In genomic region chr4:163489929-163490328, GRCh38 we compare ENCODE assay signal across 26 cellular contexts. TPM values are rescaled to one million over a fixed set of nuclear protein-coding genes. Genes with fewer than 3 reads are reported as not detected.
A peak's percentile ranks its signal among the peaks of the same experiment; 100 is the strongest.
DNase-seq lines count a peak whose midpoint lies in the region; ATAC-seq, FAIRE-seq and TF ChIP-seq lines count a peak whose summit lies in the region.
"Had no signal": no experiment of that assay in that cellular context is flagged by ENCODE, and none has a peak within 500 bp of the region (broad histone marks: within the 10 kb centered on the region; RNA-seq: fewer than 3 reads in every experiment).

No MANE protein-coding gene starts in this region.

- H4K20me1 ChIP-seq in K562 (replicated peaks; ENCODE audit: control insufficient read depth, insufficient read depth, low read length) (no peaks in the 10 kb centered on the region), endothelial cell of umbilical vein (replicated peaks; ENCODE audit: control insufficient read depth, extremely low read depth, insufficient read depth, low read length) (no peaks in the 10 kb centered on the region), smooth muscle cell (ENCODE audit: low read depth) (no peaks in the 10 kb centered on the region)
- H4K20me1 ChIP-seq: BLaER1 had no signal

- BruUV-seq in K562 (replicated peaks; lab: Mats Ljungman, UMichigan): no TSS peak
- no TSS peak for BruUV-seq in endothelial cell of umbilical vein (replicated peaks; lab: Mats Ljungman, UMichigan)

- peaks cover 11% of the 10 kb centered on the region for H3K79me2 ChIP-seq in K562 (ENCODE audit: control insufficient read depth, insufficient read depth, low read length)
- H3K79me2 ChIP-seq in endothelial cell of umbilical vein (ENCODE audit: control insufficient read depth, insufficient read depth, low read length): peaks cover 4% of the 10 kb centered on the region
- H3K79me2 ChIP-seq in smooth muscle cell (ENCODE audit: low read depth): peaks cover 4% of the 10 kb centered on the region

- no peaks in the 10 kb centered on the region for H3K9me1 ChIP-seq in K562 (ENCODE audit: control insufficient read depth, insufficient read depth, low read length)
- no peaks in the 10 kb centered on the region for H3K9me1 ChIP-seq in endothelial cell of umbilical vein (replicated peaks; ENCODE audit: control insufficient read depth, extremely low read depth, insufficient read depth, low read length)

- TF ChIP-seq RAD21 in K562 (CRISPR knock-in tag; conservative IDR thresholded peaks at IDR 0.05 in 1 of 2, IDR thresholded peaks at IDR 0.05 in 1 of 2): no peak

- H3K9me3 ChIP-seq in K562 (replicated peaks; ENCODE audit: control insufficient read depth, insufficient read depth, low read depth, low read length) (no peaks in the 10 kb centered on the region; the same call in 1 of the 2 replicates), endothelial cell of umbilical vein (replicated peaks; ENCODE audit: control insufficient read depth, insufficient read depth, low read length) (no peaks in the 10 kb centered on the region), smooth muscle cell (replicated peaks; ENCODE audit: low read depth) (no peaks in the 10 kb centered on the region)
- H3K9me3 ChIP-seq: A549, BE2C, BLaER1, Caco-2 had no signal

- H3K9ac ChIP-seq in K562 (ENCODE audit: insufficient read depth in 1 of 2, low read depth in 2 of 2, low read length in 2 of 2) (no peak overlapping the region), endothelial cell of umbilical vein (replicated peaks; ENCODE audit: extremely low read depth, insufficient read depth, low read length) (no peak overlapping the region), smooth muscle cell (ENCODE audit: low read depth) (no peak overlapping the region)
- H3K9ac ChIP-seq: BLaER1 had no signal

- dilution Hi-C loops in endothelial cell of umbilical vein (cut with MboI; ENCODE audit: extremely low pct_ligation_motif_present, low sequenced_read_pairs): no loop called here

- no peak for TF ChIP-seq EP300 in K562 (IDR thresholded peaks at IDR 0.05; ENCODE audit: low read length)

- H2AFZ ChIP-seq in K562 (ENCODE audit: low read depth, low read length) (peak overlapping the region; percentile 39), endothelial cell of umbilical vein (ENCODE audit: low read depth, low read length) (no peak overlapping the region), smooth muscle cell (ENCODE audit: low read depth) (peak overlapping the region; percentile 33)

- TF ChIP-seq POLR2A in K562 (conservative IDR thresholded peaks at IDR 0.05) (no peak), endothelial cell of umbilical vein (IDR thresholded peaks at IDR 0.05; ENCODE audit: low read depth, low read length) (no peak)

- POLR2A ChIA-PET in K562 (lab: Yijun Ruan, JAX) (no interaction called here), endothelial cell of umbilical vein (lab: Charles Lee) (no interaction called here)

- H3K27me3 ChIP-seq in K562 (ENCODE audit: control insufficient read depth in 2 of 2, insufficient read depth in 2 of 2, low read length in 2 of 2) (no peaks in the 10 kb centered on the region), endothelial cell of umbilical vein (ENCODE audit: control insufficient read depth in 2 of 2, insufficient read depth in 2 of 2, low read length in 2 of 2) (peaks cover 0 to 2% of the 10 kb centered on the region in 2 experiments), smooth muscle cell (ENCODE audit: low read depth) (no peaks in the 10 kb centered on the region)
- H3K27me3 ChIP-seq: BLaER1 had no signal

- TF ChIP-seq CTCF in K562 (IDR thresholded peaks at IDR 0.05 in 2 of 3, conservative IDR thresholded peaks at IDR 0.05 in 1 of 3; ENCODE audit: insufficient read depth in 2 of 3, low read depth in 1 of 3, low read length in 3 of 3) (no peak), endothelial cell of umbilical vein (IDR thresholded peaks at IDR 0.05; ENCODE audit: extremely low read depth in 1 of 2, insufficient read depth in 1 of 2, low read depth in 1 of 2, low read length in 2 of 2) (no peak), smooth muscle cell (IDR thresholded peaks at IDR 0.05; ENCODE audit: borderline replicate concordance, insufficient read depth, poor library complexity, severe bottlenecking) (no peak)

- H3K4me3 ChIP-seq in K562: no peak overlapping the region
- H3K4me3 ChIP-seq in endothelial cell of umbilical vein (replicated peaks in 1 of 3; ENCODE audit: insufficient read depth in 1 of 3, low read depth in 1 of 3, low read length in 3 of 3): no peak overlapping the region
- H3K4me3 ChIP-seq in smooth muscle cell: no peak overlapping the region
- H3K4me3 ChIP-seq: A549, BLaER1, GM12878 had no signal

- no peaks in the 10 kb centered on the region for H3K36me3 ChIP-seq in K562 (ENCODE audit: control insufficient read depth, insufficient read depth, low read length)
- no peaks in the 10 kb centered on the region for H3K36me3 ChIP-seq in endothelial cell of umbilical vein (ENCODE audit: control insufficient read depth in 2 of 2, extremely low read depth in 1 of 2, insufficient read depth in 2 of 2, low read length in 2 of 2)
- no peaks in the 10 kb centered on the region for H3K36me3 ChIP-seq in smooth muscle cell (ENCODE audit: low read depth)
- H3K36me3 ChIP-seq: BE2C, BLaER1 had no signal

- WGBS in K562 (ENCODE audit: insufficient coverage, low coverage, missing lambda C conversion rate): 19% methylated on average over 1 of the region's 1 CpG
- WGBS in smooth muscle cell (ENCODE audit: low lambda C conversion rate): 80% methylated on average over 1 of the region's 1 CpG

- in situ Hi-C loops in K562 (cut with MboI): no loop called here
- in situ Hi-C loops in ACHN (cut with HindIII; ENCODE audit: low pct_ligation_motif_present, low pct_unique_long_range_greater_than_20kb, low sequenced_read_pairs): no loop called here

- intact Hi-C loops in K562 (cut with micrococcal nuclease) (loop anchor here (10.0 kb wide), 2 partner anchors 295 to 325 kb away; partner anchors contain the start of gene NAF1), endothelial cell of umbilical vein (cut with micrococcal nuclease) (loop anchor here (10.0 kb wide), 2 partner anchors 375 to 995 kb away; no protein-coding TSS in a partner anchor)

- H3K4me2 ChIP-seq in K562 (ENCODE audit: insufficient read depth, low read length) (no peak overlapping the region), endothelial cell of umbilical vein (ENCODE audit: insufficient read depth, low read length) (no peak overlapping the region), smooth muscle cell (no peak overlapping the region)
- H3K4me2 ChIP-seq: A549, BLaER1 had no signal

- CTCF ChIA-PET in K562 (lab: Yijun Ruan, JAX; ENCODE audit: low intra/inter-chr PET ratio): no interaction called here
- CTCF ChIA-PET in endothelial cell of umbilical vein (lab: Charles Lee): no interaction called here

- ATAC-seq in K562 (no peak), HG03439 (IDR thresholded peaks at IDR 0.05; ENCODE audit: unreplicated experiment) (no peak)
- ATAC-seq: A549, GM12878 had no signal

- H3K4me1 ChIP-seq in K562 (replicated peaks in 1 of 2; ENCODE audit: control insufficient read depth in 2 of 2, insufficient read depth in 2 of 2, low read length in 2 of 2) (peaks cover 0 to 10% of the 10 kb centered on the region in 2 experiments; a peak in 2 of 5 replicates), endothelial cell of umbilical vein (ENCODE audit: control insufficient read depth, extremely low read depth, insufficient read depth, low read length) (peaks cover 2% of the 10 kb centered on the region), smooth muscle cell (ENCODE audit: low read depth) (no peaks in the 10 kb centered on the region)
- H3K4me1 ChIP-seq: A549, BE2C, Caco-2 had no signal

- DNase-seq in K562 (ENCODE audit: extremely low read depth in 1 of 4, low spot score in 3 of 4) (no peak), endothelial cell of umbilical vein (ENCODE audit: low read depth, low spot score) (no peak), smooth muscle cell (lab: John Stamatoyannopoulos, UW; ENCODE audit: unreplicated experiment) (no peak), ACHN (no peak)
- DNase-seq: BE2C; C1 segment of cervical spinal cord; Caco-2; Calu3; CD4-positive, alpha-beta memory T cell; CD4-positive, CD25-positive, alpha-beta regulatory T cell; CD8-positive, alpha-beta memory T cell; DND-41; EL; GDM1 had no signal

- FAIRE-seq in K562 (lab: Jason Lieb, UNC) (no peak), endothelial cell of umbilical vein (lab: Jason Lieb, UNC) (peak; percentile 62)
- FAIRE-seq: A549, D721Med, GM12878, GM12892, GM18507 had no signal

- no peak overlapping the region for H3K27ac ChIP-seq in K562 (ENCODE audit: extremely low read depth, low read depth, low read length)
- H3K27ac ChIP-seq in endothelial cell of umbilical vein (ENCODE audit: insufficient read depth, low read depth, low read length): no peak overlapping the region
- no peak overlapping the region for H3K27ac ChIP-seq in smooth muscle cell (ENCODE audit: low read depth)
- H3K27ac ChIP-seq: 22Rv1, A549, BLaER1 had no signal

- no peaks in the 10 kb centered on the region for H3F3A ChIP-seq in smooth muscle cell (ENCODE audit: low read depth)

RNA-seq across cellular contexts. Expression of gene TMA16, which starts 4.6 kb away (rescaled TPM):
- 39.6 and 129 TPM in 2 replicates for total RNA-seq in K562 (2011; cell fraction: chromatin; rRNA removed; ENCODE audit: low replicate concordance)
- 14.8 and 26.8 TPM in 2 replicates for total RNA-seq in K562 (2011; cell fraction: nucleolus; rRNA removed)
- total RNA-seq in K562 (2011; cell fraction: nucleoplasm; rRNA removed): 70.2 and 142 TPM in 2 replicates
- total RNA-seq in K562 (2014; rRNA removed) (54.5 and 70.0 TPM in 2 replicates), K562 (2014; rRNA removed; fragmentation: Illumina TruSeq; extraction: Trizol) (58.4 and 72.4 TPM in 2 replicates), K562 (2015; rRNA removed; fragmentation: Illumina TruSeq; extraction: Trizol) (59.1 and 66.6 TPM in 2 replicates), K562 (2021) (47.7 and 49.5 TPM in 2 replicates), endothelial cell of umbilical vein (41.1 and 42.7 TPM in 2 replicates), smooth muscle cell (26.9 and 30.9 TPM in 2 replicates)
- polyA plus RNA-seq in K562 (2011; rRNA removed) (23.2 and 27.7 TPM in 2 replicates), K562 (2014; fragmentation: Illumina TruSeq; extraction: Trizol) (73.5 and 74.2 TPM in 2 replicates), K562 (2014; fragmentation: Nextera tagmentation; extraction: Ambion mirVana) (10 to 100 TPM; 51.4 to 67.2 TPM), K562 (2014; rRNA removed) (47.0 and 74.8 TPM in 2 replicates), endothelial cell of umbilical vein (2.9 and 4.2 TPM in 2 replicates), smooth muscle cell (16.5 and 20.6 TPM in 2 replicates)
- 1.7 and 7.0 TPM in 2 replicates for polyA plus RNA-seq in K562 (2011; cell fraction: cytosol; rRNA removed)
- 27.4 and 36.3 TPM in 2 replicates for polyA plus RNA-seq in K562 (2011; cell fraction: nucleus; rRNA removed)
- 30.3 and 57.5 TPM in 2 replicates for polyA plus RNA-seq in K562 (2012)
- polyA minus RNA-seq in K562 (2011; rRNA and poly(A)+ RNA removed): 44.6 and 50.7 TPM in 2 replicates
- 17.9 and 21.2 TPM in 2 replicates for polyA minus RNA-seq in K562 (2011; cell fraction: cytosol; rRNA and poly(A)+ RNA removed)
- polyA minus RNA-seq in K562 (2011; cell fraction: nucleus; rRNA and poly(A)+ RNA removed): 68.8 and 111 TPM in 2 replicates
- 12.6 and 19.6 TPM in 2 replicates for polyA plus RNA-seq in endothelial cell of umbilical vein (2011; cell fraction: cytosol; rRNA removed)
- polyA plus RNA-seq in endothelial cell of umbilical vein (2011; cell fraction: nucleus; rRNA removed): 11.2 and 20.0 TPM in 2 replicates
- polyA plus RNA-seq in endothelial cell of umbilical vein (2012): 26.5 and 49.4 TPM in 2 replicates
- polyA minus RNA-seq in endothelial cell of umbilical vein: 10.4 and 14.6 TPM in 2 replicates
- 6.9 TPM for polyA minus RNA-seq in endothelial cell of umbilical vein (2011; cell fraction: cytosol; rRNA and poly(A)+ RNA removed)
- polyA minus RNA-seq in endothelial cell of umbilical vein (2011; cell fraction: nucleus; rRNA and poly(A)+ RNA removed): 42.5 and 65.0 TPM in 2 replicates

RNA-seq across cellular contexts. Expression of gene TKTL2, which starts 16.4 kb away (rescaled TPM):
- total RNA-seq in K562 (2011; cell fraction: chromatin; rRNA removed; ENCODE audit: low replicate concordance): not detected in 2 replicates
- total RNA-seq in K562 (2011; cell fraction: nucleolus; rRNA removed): not detected in 2 replicates
- total RNA-seq in K562 (2011; cell fraction: nucleoplasm; rRNA removed): not detected in 2 replicates
- total RNA-seq in K562 (2014; rRNA removed): 0.09 and 0.12 TPM in 2 replicates
- 0.07 and 0.10 TPM in 2 replicates for total RNA-seq in K562 (2014; rRNA removed; fragmentation: Illumina TruSeq; extraction: Trizol)
- total RNA-seq in K562 (2015; rRNA removed; fragmentation: Illumina TruSeq; extraction: Trizol): 0.04 TPM in 1 of 2 replicates, not detected in the other
- 0.07 and 0.09 TPM in 2 replicates for total RNA-seq in K562 (2021)
- 0.03 TPM in 1 of 2 replicates, not detected in the other for polyA plus RNA-seq in K562 (2011; rRNA removed)
- not detected in 2 replicates for polyA plus RNA-seq in K562 (2011; cell fraction: cytosol; rRNA removed)
- polyA plus RNA-seq in K562 (2011; cell fraction: nucleus; rRNA removed): 0.04 TPM in 1 of 2 replicates, not detected in the other
- 0.04 and 0.15 TPM in 2 replicates for polyA plus RNA-seq in K562 (2012)
- polyA plus RNA-seq in K562 (2014; fragmentation: Illumina TruSeq; extraction: Trizol): 0.04 TPM in 1 of 2 replicates, not detected in the other
- under 1 TPM; 0.10 to 0.31 TPM for polyA plus RNA-seq in K562 (2014; fragmentation: Nextera tagmentation; extraction: Ambion mirVana)
- polyA plus RNA-seq in K562 (2014; rRNA removed): 0.23 TPM in 1 of 2 replicates, not detected in the other
- polyA minus RNA-seq in K562 (2011; rRNA and poly(A)+ RNA removed): not detected in 2 replicates
- polyA minus RNA-seq in K562 (2011; cell fraction: cytosol; rRNA and poly(A)+ RNA removed): not detected in 2 replicates
- not detected in 2 replicates for polyA minus RNA-seq in K562 (2011; cell fraction: nucleus; rRNA and poly(A)+ RNA removed)
- not detected in 2 replicates for total RNA-seq in endothelial cell of umbilical vein
- polyA plus RNA-seq in endothelial cell of umbilical vein: not detected in 2 replicates
- polyA plus RNA-seq in endothelial cell of umbilical vein (2011; cell fraction: cytosol; rRNA removed): 0.01 TPM in 1 of 2 replicates, not detected in the other
- polyA plus RNA-seq in endothelial cell of umbilical vein (2011; cell fraction: nucleus; rRNA removed): not detected in 2 replicates
- not detected in 2 replicates for polyA plus RNA-seq in endothelial cell of umbilical vein (2012)
- polyA minus RNA-seq in endothelial cell of umbilical vein: not detected in 2 replicates
- not detected for polyA minus RNA-seq in endothelial cell of umbilical vein (2011; cell fraction: cytosol; rRNA and poly(A)+ RNA removed)
- polyA minus RNA-seq in endothelial cell of umbilical vein (2011; cell fraction: nucleus; rRNA and poly(A)+ RNA removed): not detected in 2 replicates
- total RNA-seq in smooth muscle cell: not detected in 2 replicates
- not detected in 2 replicates for polyA plus RNA-seq in smooth muscle cell
- total RNA-seq: Caco-2; Calu3; CD4-positive, alpha-beta memory T cell; CD4-positive, CD25-positive, alpha-beta regulatory T cell; CD8-positive, alpha-beta memory T cell; Daoy; G401; GM12878 had no signal
- polyA plus RNA-seq: A549; AG04450; CD14-positive monocyte; CD4-positive, alpha-beta memory T cell; CD4-positive, CD25-positive, alpha-beta regulatory T cell; CD8-positive, alpha-beta memory T cell had no signal
